In the genomic region with DNA sequence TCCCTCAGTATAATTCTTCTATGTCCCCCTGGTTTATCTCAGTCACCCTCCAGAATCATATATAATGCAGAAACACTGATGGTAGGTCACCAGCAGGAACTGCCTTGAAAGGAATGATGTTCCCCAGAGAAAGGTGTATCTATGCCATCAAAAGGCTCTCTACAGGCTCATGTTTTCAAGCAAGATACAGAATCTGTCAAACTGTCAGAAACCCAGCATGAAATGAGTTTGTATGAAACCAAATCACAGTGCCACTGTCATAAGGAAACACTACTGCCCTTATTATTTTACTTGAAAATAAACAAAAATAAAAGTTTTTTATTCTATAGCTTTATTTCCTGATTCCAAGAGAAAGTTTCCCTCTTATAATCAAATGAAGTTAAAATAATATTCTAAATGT, we compare ENCODE assay signal across 23 cellular contexts.
"Had no signal": no experiment of that assay in that cellular context is flagged by ENCODE, and none has a peak within 500 bp of the region (broad histone marks: within the 10 kb centered on the region; RNA-seq: fewer than 3 reads in every experiment).

No MANE protein-coding gene starts in this region.

- H3K27ac ChIP-seq: colonic mucosa, coronary artery, dorsolateral prefrontal cortex, epithelial cell of prostate, esophagus muscularis mucosa, esophagus squamous epithelium, foreskin keratinocyte, gastrocnemius medialis, gastroesophageal sphincter, heart left ventricle, heart right ventricle had no signal

- H3K27me3 ChIP-seq: colonic mucosa, dorsolateral prefrontal cortex, esophagus muscularis mucosa, esophagus squamous epithelium, foreskin keratinocyte, gastrocnemius medialis, gastroesophageal sphincter, heart right ventricle had no signal

- H3K4me3 ChIP-seq: colonic mucosa, coronary artery, dorsolateral prefrontal cortex, esophagus muscularis mucosa, esophagus squamous epithelium, gastrocnemius medialis, gastroesophageal sphincter, heart left ventricle, heart right ventricle had no signal

- H3K9me3 ChIP-seq: colonic mucosa, esophagus muscularis mucosa, esophagus squamous epithelium, gastrocnemius medialis, gastroesophageal sphincter, heart left ventricle had no signal

- H3K36me3 ChIP-seq: colonic mucosa, esophagus muscularis mucosa, esophagus squamous epithelium, gastrocnemius medialis, gastroesophageal sphincter, heart left ventricle, heart right ventricle had no signal

- DNase-seq: colonic mucosa; cortex of kidney; dermis blood vessel endothelial cell; dorsolateral prefrontal cortex; effector CD4-positive, alpha-beta T cell; effector CD8-positive, alpha-beta T cell; effector memory CD4-positive, alpha-beta T cell; effector memory CD8-positive, alpha-beta T cell; endodermal cell; erythroblast; esophagus squamous epithelium; foreskin fibroblast; foreskin keratinocyte; foreskin melanocyte; gastrocnemius medialis; glutamatergic neuron; head of caudate nucleus; heart left ventricle; heart right ventricle had no signal
